11 cellular contexts compared by ENCODE assay signal in genomic region chr22:46686221-46686872, GRCh38. TPM values are rescaled to one million over a fixed set of nuclear protein-coding genes. Genes with fewer than 3 reads are reported as not detected.
A peak's percentile ranks its signal among the peaks of the same experiment; 100 is the strongest.
DNase-seq lines count a peak whose midpoint lies in the region; ATAC-seq and TF ChIP-seq lines count a peak whose summit lies in the region.
"Had no signal": no experiment of that assay in that cellular context is flagged by ENCODE, and none has a peak within 500 bp of the region (broad histone marks: within the 10 kb centered on the region; RNA-seq: fewer than 3 reads in every experiment).

No MANE protein-coding gene starts in this region.

- peaks cover 13% of the 10 kb centered on the region for H3K4me1 ChIP-seq in CD8-positive, alpha-beta T cell (ENCODE audit: insufficient read depth, low read length)
- H3K4me1 ChIP-seq in ovary (ENCODE audit: insufficient read depth): peaks cover 7% of the 10 kb centered on the region

- WGBS in ovary, 3 donors: 33 to 62% (median 44%) methylated on average over 28 of the region's 28 CpGs

- H3K4me1 Mint-ChIP-seq in CD8-positive, alpha-beta T cell (ENCODE audit: low read depth): peaks cover 21% of the 10 kb centered on the region
- H3K4me1 Mint-ChIP-seq in glutamatergic neuron (ENCODE audit: low read depth, unreplicated experiment): peaks cover 19% of the 10 kb centered on the region

- no peak for TF ChIP-seq CTCF in CD8-positive, alpha-beta T cell (IDR thresholded peaks at IDR 0.05)
- TF ChIP-seq CTCF in glutamatergic neuron (IDR thresholded peaks at IDR 0.05; ENCODE audit: partially characterized antibody, unreplicated experiment) (no peak), ovary (IDR thresholded peaks at IDR 0.05) (no peak)

- H3K27me3 Mint-ChIP-seq in CD8-positive, alpha-beta T cell (ENCODE audit: low read depth): no peaks in the 10 kb centered on the region
- H3K27me3 Mint-ChIP-seq in glutamatergic neuron (ENCODE audit: unreplicated experiment): peaks cover 9% of the 10 kb centered on the region
- H3K27me3 Mint-ChIP-seq: activated CD8-positive, alpha-beta memory T cell treated with anti-CD3 and anti-CD28 coated beads, Interleukin-2, amount 10 ng/mL, durations not matched to agents 7 days and 5 days had no signal

- no peak for ATAC-seq in CD8-positive, alpha-beta T cell
- no peak for ATAC-seq in GM21515 (IDR thresholded peaks at IDR 0.05; ENCODE audit: unreplicated experiment)
- no peak for ATAC-seq in HG02588 (IDR thresholded peaks at IDR 0.05; ENCODE audit: unreplicated experiment)
- ATAC-seq: activated CD8-positive, alpha-beta memory T cell treated with anti-CD3 and anti-CD28 coated beads, Interleukin-2, amount 10 ng/mL, durations not matched to agents 7 days and 5 days; PC-3 had no signal

- POLR2A ChIA-PET in CD8-positive, alpha-beta T cell (lab: Charles Lee): no interaction called here

- H3K27ac Mint-ChIP-seq in CD8-positive, alpha-beta T cell: peak overlapping the region; percentile 86
- peak overlapping the region; percentile 55 for H3K27ac Mint-ChIP-seq in glutamatergic neuron (ENCODE audit: unreplicated experiment)

- peaks cover 32% of the 10 kb centered on the region for H3K36me3 ChIP-seq in CD8-positive, alpha-beta T cell (ENCODE audit: insufficient read depth, low read length)
- no peaks in the 10 kb centered on the region for H3K36me3 ChIP-seq in ovary

- H3K36me3 Mint-ChIP-seq in CD8-positive, alpha-beta T cell: peaks cover 52% of the 10 kb centered on the region
- peaks cover 2% of the 10 kb centered on the region for H3K36me3 Mint-ChIP-seq in glutamatergic neuron (ENCODE audit: unreplicated experiment)

- no peak overlapping the region for H3K4me3 Mint-ChIP-seq in CD8-positive, alpha-beta T cell
- H3K4me3 Mint-ChIP-seq in glutamatergic neuron (ENCODE audit: unreplicated experiment): no peak overlapping the region
- H3K4me3 Mint-ChIP-seq: activated CD8-positive, alpha-beta memory T cell treated with anti-CD3 and anti-CD28 coated beads, Interleukin-2, amount 10 ng/mL, durations not matched to agents 7 days and 5 days had no signal

- no peak overlapping the region for H3K27ac ChIP-seq in CD8-positive, alpha-beta T cell (ENCODE audit: low read depth, low read length)
- peak overlapping the region in 1 of 2 donors; percentile 53 for H3K27ac ChIP-seq in ovary

- no peak for TF ChIP-seq EP300 in ovary (IDR thresholded peaks at IDR 0.05)

- CTCF ChIA-PET in CD8-positive, alpha-beta T cell (lab: Charles Lee): no interaction called here

- H3K9me3 ChIP-seq in CD8-positive, alpha-beta T cell (ENCODE audit: low read length): no peaks in the 10 kb centered on the region
- no peaks in the 10 kb centered on the region for H3K9me3 ChIP-seq in ovary

- intact Hi-C loops in CD8-positive, alpha-beta T cell (cut with DNase I, micrococcal nuclease): no loop called here
- intact Hi-C loops in ovary (cut with DNase I): no loop called here

- TF ChIP-seq POLR2A in ovary (IDR thresholded peaks at IDR 0.05): no peak

- H3K4me3 ChIP-seq in CD8-positive, alpha-beta T cell (ENCODE audit: low read depth, low read length): no peak overlapping the region
- no peak overlapping the region for H3K4me3 ChIP-seq in ovary

- DNase-seq in CD8-positive, alpha-beta T cell: no peak
- DNase-seq in NOMO-1 treated with dmso at 0.1 percent for 144 hours (lab: John Stamatoyannopoulos, UW; ENCODE audit: unreplicated experiment) (peak; percentile 49), glutamatergic neuron (no peak), ovary (peak in 3 of 5 donors; percentile 42 to 66 (median 46)), NCI-H2196 (lab: John Stamatoyannopoulos, UW; ENCODE audit: unreplicated experiment) (no peak), hepatic stellate cell (ENCODE audit: low spot score) (no peak)
- DNase-seq: activated CD8-positive, alpha-beta memory T cell treated with anti-CD3 and anti-CD28 coated beads, Interleukin-2, amount 10 ng/mL, durations not matched to agents 7 days and 5 days; COR-L47; PC-3 had no signal

- H3K9me3 Mint-ChIP-seq in CD8-positive, alpha-beta T cell: no peaks in the 10 kb centered on the region
- H3K9me3 Mint-ChIP-seq in glutamatergic neuron (ENCODE audit: unreplicated experiment): peaks cover 5% of the 10 kb centered on the region

- H3K27me3 ChIP-seq in CD8-positive, alpha-beta T cell (ENCODE audit: insufficient read depth, low read length): no peaks in the 10 kb centered on the region
- no peaks in the 10 kb centered on the region for H3K27me3 ChIP-seq in ovary

RNA-seq across cellular contexts. Expression of gene CERK, which starts 51.7 kb away (rescaled TPM):
- 10 to 100 TPM; 93.5 to 95.0 TPM for total RNA-seq in CD8-positive, alpha-beta T cell
- total RNA-seq in glutamatergic neuron (ENCODE audit: unreplicated experiment): 145 TPM
- total RNA-seq in ovary: 10 to 100 TPM; 30.3 to 71.1 (median 47.4) TPM
- polyA plus RNA-seq in ovary: 10 to 100 TPM; 27.1 to 27.6 TPM

Comparison
In these comparisons a context has a peak if more than half of its experiments do, and no peak if none do; other contexts are left out.
1. DNase-seq: peak in NOMO-1 treated with dmso at 0.1 percent for 144 hours (single experiment) and ovary (3 of 5); none in CD8-positive, alpha-beta T cell (0 of 7), glutamatergic neuron (single experiment), NCI-H2196 (single experiment) and hepatic stellate cell (single experiment).